26 cellular contexts compared by ENCODE assay signal in genomic region chr2:106332054-106332453, GRCh38.
A peak's percentile ranks its signal among the peaks of the same experiment; 100 is the strongest.
DNase-seq lines count a peak whose midpoint lies in the region; ATAC-seq lines count a peak whose summit lies in the region.
"Had no signal": no experiment of that assay in that cellular context is flagged by ENCODE, and none has a peak within 500 bp of the region (broad histone marks: within the 10 kb centered on the region; RNA-seq: fewer than 3 reads in every experiment).

No MANE protein-coding gene starts in this region.

- H3K36me3 ChIP-seq in naive thymus-derived CD4-positive, alpha-beta T cell (ENCODE audit: control insufficient read depth in 2 of 3, insufficient read depth in 3 of 3, low read length in 3 of 3) = no peaks in the 10 kb centered on the region
- H3K36me3 ChIP-seq: neutrophil, prostate gland, tibial artery had no signal

- no peaks in the 10 kb centered on the region for H3K27me3 ChIP-seq in naive thymus-derived CD4-positive, alpha-beta T cell (ENCODE audit: control insufficient read depth in 2 of 2, insufficient read depth in 2 of 2, low read length in 2 of 2)
- H3K27me3 ChIP-seq: neutrophil, tibial artery had no signal

- intact Hi-C loops in naive thymus-derived CD4-positive, alpha-beta T cell (cut with micrococcal nuclease) = no loop called here

- H3K9me3 Mint-ChIP-seq in naive thymus-derived CD4-positive, alpha-beta T cell = peaks cover 0 to 2% (median 0%) of the 10 kb centered on the region in 11 donors
- no peaks in the 10 kb centered on the region for H3K9me3 Mint-ChIP-seq in T-helper 2 cell treated with Interferon-gamma antibody and Interleukin-4, amounts not matched to agents 5 μg/mL and 100 μg/mL, for 36 hours
- H3K9me3 Mint-ChIP-seq: activated B cell treated with CpG ODN at 0.5 μM for 24 hours had no signal

- no peaks in the 10 kb centered on the region for H3K9me3 ChIP-seq in naive thymus-derived CD4-positive, alpha-beta T cell (ENCODE audit: control insufficient read depth in 2 of 3, low read length in 3 of 3)
- H3K9me3 ChIP-seq: neutrophil, prostate gland, tibial artery had no signal

- DNase-seq in NCI-H1417 (lab: John Stamatoyannopoulos, UW) = peak in 2 of 3 experiments; percentile 7 to 52
- DNase-seq in NCI-H1417 treated with DMSO at 0.1 percent for 48 hours (lab: John Stamatoyannopoulos, UW) = no peak
- DNase-seq in DMS53 treated with DMSO at 0.1 percent for 48 hours (lab: John Stamatoyannopoulos, UW; ENCODE audit: unreplicated experiment) = peak; percentile 76
- DNase-seq in NCI-H510A (lab: John Stamatoyannopoulos, UW) = peak; percentile 43
- DNase-seq in naive thymus-derived CD4-positive, alpha-beta T cell = peak in 3 of 9 donors; percentile 7 to 19 (median 18)
- no peak for DNase-seq in activated CD4-positive, alpha-beta T cell treated with anti-CD3 and anti-CD28 coated beads, Interleukin-2, amount 50 U/mL, for 1 hour
- no peak for DNase-seq in T-helper 2 cell treated with Interferon-gamma antibody and Interleukin-4, amounts not matched to agents 5 μg/mL and 100 μg/mL, for 36 hours (ENCODE audit: low spot score)
- DNase-seq: activated B cell treated with CpG ODN at 0.5 μM for 24 hours; activated CD4-positive, alpha-beta memory T cell treated with anti-CD3 and anti-CD28 coated beads, Interleukin-2, amount 10 ng/mL, durations not matched to agents 7 days and 5 days; activated gamma-delta T cell; activated T-cell treated with anti-CD3 and anti-CD28 coated beads for 4 hours; CD4-positive, alpha-beta memory T cell; DMS79 treated with DMSO at 0.1 percent for 48 hours; KBM-7; kidney; NCI-H187 treated with DMSO at 0.1 percent for 48 hours; NCI-H526; stimulated activated CD4-positive, alpha-beta T cell treated with anti-CD3 and anti-CD28 coated beads, Interleukin-15, amount 100 ng/mL, for 24 hours; tibial artery had no signal

- peaks cover 0 to 16% (median 6%) of the 10 kb centered on the region in 7 donors for H3K4me1 Mint-ChIP-seq in naive thymus-derived CD4-positive, alpha-beta T cell
- peaks cover 3% of the 10 kb centered on the region for H3K4me1 Mint-ChIP-seq in T-helper 2 cell treated with Interferon-gamma antibody and Interleukin-4, amounts not matched to agents 5 μg/mL and 100 μg/mL, for 36 hours (ENCODE audit: low read depth)
- H3K4me1 Mint-ChIP-seq: activated B cell treated with CpG ODN at 0.5 μM for 24 hours; activated CD4-positive, alpha-beta memory T cell treated with anti-CD3 and anti-CD28 coated beads, Interleukin-2, amount 10 ng/mL, durations not matched to agents 7 days and 5 days had no signal

- CTCF ChIA-PET in naive thymus-derived CD4-positive, alpha-beta T cell (lab: Charles Lee) = no interaction called here

- H3K27ac ChIP-seq in naive thymus-derived CD4-positive, alpha-beta T cell (ENCODE audit: low read depth, low read length) = no peak overlapping the region
- H3K27ac ChIP-seq: neutrophil, prostate gland, RWPE1, tibial artery had no signal

- POLR2A ChIA-PET in naive thymus-derived CD4-positive, alpha-beta T cell (lab: Charles Lee) = interaction anchor here (1.0 kb wide), 1 partner anchor 9 kb away, joined by 3 read pairs; no protein-coding TSS in a partner anchor

- H3K4me3 Mint-ChIP-seq in naive thymus-derived CD4-positive, alpha-beta T cell = peak overlapping the region in 6 of 10 donors; percentile 9 to 70 (median 56)
- no peak overlapping the region for H3K4me3 Mint-ChIP-seq in T-helper 2 cell treated with Interferon-gamma antibody and Interleukin-4, amounts not matched to agents 5 μg/mL and 100 μg/mL, for 36 hours
- H3K4me3 Mint-ChIP-seq: activated B cell treated with CpG ODN at 0.5 μM for 24 hours; activated CD4-positive, alpha-beta memory T cell treated with anti-CD3 and anti-CD28 coated beads, Interleukin-2, amount 10 ng/mL, durations not matched to agents 7 days and 5 days; GM23338; stimulated activated naive CD8-positive, alpha-beta T cell treated with anti-CD3 and anti-CD28 coated beads, Interleukin-15, Interleukin-2, amounts not matched to agents 100 ng/mL and 50 ng/mL, for 24 hours had no signal

- no peaks in the 10 kb centered on the region for H3K36me3 Mint-ChIP-seq in naive thymus-derived CD4-positive, alpha-beta T cell
- no peaks in the 10 kb centered on the region for H3K36me3 Mint-ChIP-seq in T-helper 2 cell treated with Interferon-gamma antibody and Interleukin-4, amounts not matched to agents 5 μg/mL and 100 μg/mL, for 36 hours (ENCODE audit: low read depth)
- H3K36me3 Mint-ChIP-seq: CD4-positive, alpha-beta memory T cell had no signal

- no peaks in the 10 kb centered on the region for H3K4me1 ChIP-seq in naive thymus-derived CD4-positive, alpha-beta T cell (ENCODE audit: control insufficient read depth in 2 of 2, insufficient read depth in 2 of 2, low read length in 2 of 2)
- H3K4me1 ChIP-seq: prostate gland, tibial artery had no signal

- H3K4me3 ChIP-seq in naive thymus-derived CD4-positive, alpha-beta T cell (ENCODE audit: low read length) = no peak overlapping the region
- H3K4me3 ChIP-seq: GM23338, lung, prostate gland, tibial artery had no signal

- ATAC-seq in naive thymus-derived CD4-positive, alpha-beta T cell = no peak
- no peak for ATAC-seq in HG02763 (IDR thresholded peaks at IDR 0.05; ENCODE audit: unreplicated experiment)
- ATAC-seq: GM23338 had no signal

- H3K27me3 Mint-ChIP-seq in naive thymus-derived CD4-positive, alpha-beta T cell = no peaks in the 10 kb centered on the region
- H3K27me3 Mint-ChIP-seq in T-helper 2 cell treated with Interferon-gamma antibody and Interleukin-4, amounts not matched to agents 5 μg/mL and 100 μg/mL, for 36 hours (ENCODE audit: low read depth) = peaks cover 15% of the 10 kb centered on the region
- H3K27me3 Mint-ChIP-seq: activated B cell treated with CpG ODN at 0.5 μM for 24 hours; stimulated activated naive CD8-positive, alpha-beta T cell treated with anti-CD3 and anti-CD28 coated beads, Interleukin-15, Interleukin-2, amounts not matched to agents 100 ng/mL and 50 ng/mL, for 24 hours had no signal

- peak overlapping the region in 4 of 9 donors; percentile 50 to 77 (median 60) for H3K27ac Mint-ChIP-seq in naive thymus-derived CD4-positive, alpha-beta T cell
- no peak overlapping the region for H3K27ac Mint-ChIP-seq in T-helper 2 cell treated with Interferon-gamma antibody and Interleukin-4, amounts not matched to agents 5 μg/mL and 100 μg/mL, for 36 hours
- H3K27ac Mint-ChIP-seq: activated B cell treated with CpG ODN at 0.5 μM for 24 hours; activated CD4-positive, alpha-beta memory T cell treated with anti-CD3 and anti-CD28 coated beads, Interleukin-2, amount 10 ng/mL, durations not matched to agents 7 days and 5 days; GM23338; stimulated activated naive CD8-positive, alpha-beta T cell treated with anti-CD3 and anti-CD28 coated beads, Interleukin-15, Interleukin-2, amounts not matched to agents 100 ng/mL and 50 ng/mL, for 24 hours had no signal

Comparison
In these comparisons a context has a peak if more than half of its experiments do, and no peak if none do; other contexts are left out.
1. DNase-seq: peak in NCI-H1417 (2 of 3), DMS53 treated with DMSO at 0.1 percent for 48 hours (single experiment) and NCI-H510A (single experiment); none in NCI-H1417 treated with DMSO at 0.1 percent for 48 hours (single experiment), activated CD4-positive, alpha-beta T cell treated with anti-CD3 and anti-CD28 coated beads, Interleukin-2, amount 50 U/mL, for 1 hour (single experiment) and T-helper 2 cell treated with Interferon-gamma antibody and Interleukin-4, amounts not matched to agents 5 μg/mL and 100 μg/mL, for 36 hours (single experiment).